In genomic region chr11:64859542-64860414, GRCh38 we compare ENCODE assay signal across 8 cellular contexts. TPM values are rescaled to one million over a fixed set of nuclear protein-coding genes. Genes with fewer than 3 reads are reported as not detected.
DNase-seq lines count a peak whose midpoint lies in the region; ATAC-seq and TF ChIP-seq lines count a peak whose summit lies in the region.

No MANE protein-coding gene starts in this region.

- peaks cover 15 to 34% of the 10 kb centered on the region in 2 donors for H3K4me1 ChIP-seq in uterus

- H3K9me3 Mint-ChIP-seq in stimulated activated naive CD8-positive, alpha-beta T cell treated with anti-CD3 and anti-CD28 coated beads, Interleukin-15, Interleukin-2, amounts not matched to agents 100 ng/mL and 50 ng/mL, for 24 hours, result no peaks in the 10 kb centered on the region

- H3K27me3 ChIP-seq in uterus, result no peaks in the 10 kb centered on the region

- no peaks in the 10 kb centered on the region for H3K9me3 ChIP-seq in uterus

- no peaks in the 10 kb centered on the region for H3K27me3 Mint-ChIP-seq in stimulated activated naive CD8-positive, alpha-beta T cell treated with anti-CD3 and anti-CD28 coated beads, Interleukin-15, Interleukin-2, amounts not matched to agents 100 ng/mL and 50 ng/mL, for 24 hours

- H3K4me1 Mint-ChIP-seq in stimulated activated naive CD8-positive, alpha-beta T cell treated with anti-CD3 and anti-CD28 coated beads, Interleukin-15, Interleukin-2, amounts not matched to agents 100 ng/mL and 50 ng/mL, for 24 hours (ENCODE audit: low read depth), result peaks cover 94% of the 10 kb centered on the region

- peak overlapping the region; percentile 98 for H3K27ac Mint-ChIP-seq in stimulated activated naive CD8-positive, alpha-beta T cell treated with anti-CD3 and anti-CD28 coated beads, Interleukin-15, Interleukin-2, amounts not matched to agents 100 ng/mL and 50 ng/mL, for 24 hours

- DNase-seq in NOMO-1 treated with dmso at 0.1 percent for 144 hours (lab: John Stamatoyannopoulos, UW; ENCODE audit: unreplicated experiment), result peak; percentile 66
- peak; percentile 81 for DNase-seq in central memory CD4-positive, alpha-beta T cell
- DNase-seq in sciatic nerve (ENCODE audit: low spot score), result no peak
- DNase-seq in uterus, result no peak
- no peak for DNase-seq in HT-29 (ENCODE audit: low spot score)

- ATAC-seq in GM18870 (IDR thresholded peaks at IDR 0.05; ENCODE audit: unreplicated experiment) (peak; percentile 74), HG02678 (IDR thresholded peaks at IDR 0.05; ENCODE audit: unreplicated experiment) (peak; percentile 83), sciatic nerve (no peak)

- H3K36me3 Mint-ChIP-seq in stimulated activated naive CD8-positive, alpha-beta T cell treated with anti-CD3 and anti-CD28 coated beads, Interleukin-15, Interleukin-2, amounts not matched to agents 100 ng/mL and 50 ng/mL, for 24 hours (ENCODE audit: low read depth), result peaks cover 25% of the 10 kb centered on the region

- no peak overlapping the region for H3K27ac ChIP-seq in uterus

- no peak overlapping the region for H3K4me3 ChIP-seq in uterus

- intact Hi-C loops in sciatic nerve (cut with DNase I), result no loop called here
- intact Hi-C loops in uterus (cut with DNase I; ENCODE audit: low total_unique reads), result no loop called here

- H3K4me3 Mint-ChIP-seq in stimulated activated naive CD8-positive, alpha-beta T cell treated with anti-CD3 and anti-CD28 coated beads, Interleukin-15, Interleukin-2, amounts not matched to agents 100 ng/mL and 50 ng/mL, for 24 hours, result peak overlapping the region; percentile 77

- no peaks in the 10 kb centered on the region for H3K36me3 ChIP-seq in uterus

- no peak for TF ChIP-seq POLR2A in uterus (IDR thresholded peaks at IDR 0.05)

- TF ChIP-seq CTCF in uterus (IDR thresholded peaks at IDR 0.05), result no peak

RNA-seq across cellular contexts. Expression of gene CDC42BPG, which starts 15.3 kb away (rescaled TPM):
- total RNA-seq in sciatic nerve (0.58 TPM), uterus (1 to 10 TPM in 1 of 4 donors, under 1 TPM in 3; under 0.01 to 2.7 (median 0.30) TPM)
- 22.7 and 24.7 TPM in 2 replicates for total RNA-seq in HT-29 (2014; rRNA removed; shearing (Covaris generic))

RNA-seq across cellular contexts. Expression of gene EHD1, which starts 18.6 kb away (rescaled TPM):
- 64.5 TPM for total RNA-seq in sciatic nerve
- total RNA-seq in uterus, result 10 to 100 TPM in 3 of 4 donors, 1 to 10 TPM in 1; 3.5 to 78.7 (median 36.9) TPM
- total RNA-seq in HT-29 (2014; rRNA removed; shearing (Covaris generic)), result 118 and 123 TPM in 2 replicates

RNA-seq across cellular contexts. Expression of gene MEN1, which starts 49.4 kb away (rescaled TPM):
- total RNA-seq in sciatic nerve (17.7 TPM), uterus (10 to 100 TPM in 2 of 4 donors, 1 to 10 TPM in 2; 3.8 to 26.2 (median 14.9) TPM)
- 35.1 and 38.0 TPM in 2 replicates for total RNA-seq in HT-29 (2014; rRNA removed; shearing (Covaris generic))

RNA-seq across cellular contexts. Expression of gene MAP4K2, which starts 56.8 kb away (rescaled TPM):
- total RNA-seq in sciatic nerve (18.0 TPM), uterus (10 to 100 TPM; 10.2 to 49.1 (median 24.4) TPM)
- 44.4 and 57.0 TPM in 2 replicates for total RNA-seq in HT-29 (2014; rRNA removed; shearing (Covaris generic))

RNA-seq across cellular contexts. Expression of gene ATG2A, which starts 57.2 kb away (rescaled TPM):
- total RNA-seq in sciatic nerve, result 28.0 TPM
- total RNA-seq in uterus, result 10 to 100 TPM in 3 of 4 donors, 1 to 10 TPM in 1; 6.8 to 39.6 (median 18.4) TPM
- 47.1 and 50.5 TPM in 2 replicates for total RNA-seq in HT-29 (2014; rRNA removed; shearing (Covaris generic))

Comparison
In these comparisons a context has a peak if more than half of its experiments do, and no peak if none do; other contexts are left out.
1. DNase-seq: peak in NOMO-1 treated with dmso at 0.1 percent for 144 hours (single experiment) and central memory CD4-positive, alpha-beta T cell (single experiment); none in sciatic nerve (single experiment), uterus (0 of 2) and HT-29 (single experiment).